ENCODE assay signal across 23 cellular contexts in genomic region chr2:95306306-95306895, GRCh38. TPM values are rescaled to one million over a fixed set of nuclear protein-coding genes. Genes with fewer than 3 reads are reported as not detected.
DNase-seq lines count a peak whose midpoint lies in the region; FAIRE-seq and TF ChIP-seq lines count a peak whose summit lies in the region.
"Had no signal": no experiment of that assay in that cellular context is flagged by ENCODE, and none has a peak within 500 bp of the region (broad histone marks: within the 10 kb centered on the region; RNA-seq: fewer than 3 reads in every experiment).

No MANE protein-coding gene starts in this region.

- H3K27ac ChIP-seq in kidney (ENCODE audit: low read depth in 2 of 2, low read length in 2 of 2), result peak overlapping the region; percentile 65 to 81
- H3K27ac ChIP-seq in thyroid gland, result peak overlapping the region; percentile 86 to 99 (median 94)
- H3K27ac ChIP-seq in esophagus squamous epithelium, result peak overlapping the region in 2 of 4 donors; percentile 50 to 66
- H3K27ac ChIP-seq: lower lobe of right lung had no signal

- FAIRE-seq in kidney (lab: Jason Lieb, UNC), result no peak
- FAIRE-seq: GM12878, H1 had no signal

- H3K4me3 ChIP-seq in kidney (ENCODE audit: low read length in 2 of 2), result no peak overlapping the region
- H3K4me3 ChIP-seq in thyroid gland (replicated peaks in 1 of 3), result no peak overlapping the region
- no peak overlapping the region for H3K4me3 ChIP-seq in esophagus squamous epithelium
- H3K4me3 ChIP-seq: GM12878, lower lobe of right lung, upper lobe of left lung had no signal

- DNase-seq in NCI-H2107 treated with DMSO at 0.1 percent for 48 hours (lab: John Stamatoyannopoulos, UW; ENCODE audit: unreplicated experiment), result peak; percentile 55
- DNase-seq in NCI-H2107 (lab: John Stamatoyannopoulos, UW), result no peak
- DNase-seq in NCI-H2196 (lab: John Stamatoyannopoulos, UW; ENCODE audit: unreplicated experiment), result peak; percentile 45
- no peak for DNase-seq in kidney
- DNase-seq in thyroid gland, result peak; percentile 66 to 78
- DNase-seq in RKO (ENCODE audit: low spot score), result no peak
- DNase-seq in activated gamma-delta T cell (lab: John Stamatoyannopoulos, UW), result no peak
- no peak for DNase-seq in esophagus squamous epithelium (lab: John Stamatoyannopoulos, UW)
- DNase-seq: activated B cell treated with CpG ODN at 0.5 μM for 24 hours; activated CD4-positive, alpha-beta T cell treated with anti-CD3 and anti-CD28 coated beads, Interleukin-2, amount 50 U/mL, for 4 hours; activated CD8-positive, alpha-beta memory T cell treated with anti-CD3 and anti-CD28 coated beads, Interleukin-2, amount 50 U/mL, for 4 hours; aorta; Caco-2; islet precursor cell; lower lobe of right lung; NCI-H446; SIG-M5; SW 1271; T1000 had no signal

- peak in 1 of 2 donors; percentile 16 for TF ChIP-seq POLR2A in thyroid gland (IDR thresholded peaks at IDR 0.05)
- no peak for TF ChIP-seq POLR2A in esophagus squamous epithelium (IDR thresholded peaks at IDR 0.05)

- H3K4me1 ChIP-seq in kidney (ENCODE audit: control insufficient read depth in 1 of 2, insufficient read depth in 1 of 2, low read depth in 1 of 2, low read length in 2 of 2) (peaks cover 13 to 36% of the 10 kb centered on the region in 2 donors), thyroid gland (peaks cover 60 to 94% of the 10 kb centered on the region in 2 donors), esophagus squamous epithelium (peaks cover 4 to 71% (median 23%) of the 10 kb centered on the region in 3 donors)
- H3K4me1 ChIP-seq: Caco-2 had no signal

- 58 to 59% methylated on average over 9 to 10 of the region's 10 CpGs for WGBS in thyroid gland, 2 donors
- WGBS in esophagus squamous epithelium, 2 donors, result 31 to 41% methylated on average over 2 to 7 of the region's 10 CpGs

- H3K27me3 ChIP-seq in thyroid gland, result no peaks in the 10 kb centered on the region
- H3K27me3 ChIP-seq in esophagus squamous epithelium, result peaks cover 0 to 49% (median 0%) of the 10 kb centered on the region in 4 donors
- H3K27me3 ChIP-seq: upper lobe of left lung had no signal

- H3K9ac ChIP-seq in kidney (ENCODE audit: low read length in 2 of 2), result no peak overlapping the region

- no peak for TF ChIP-seq CTCF in kidney (IDR thresholded peaks at IDR 0.05; ENCODE audit: borderline replicate concordance, extremely low read depth, insufficient read depth)
- TF ChIP-seq CTCF in thyroid gland (IDR thresholded peaks at IDR 0.05), result no peak
- no peak for TF ChIP-seq CTCF in esophagus squamous epithelium (IDR thresholded peaks at IDR 0.05)

- H3K36me3 ChIP-seq in kidney (ENCODE audit: control insufficient read depth in 1 of 2, insufficient read depth in 2 of 2, low read length in 2 of 2) (no peaks in the 10 kb centered on the region), thyroid gland (no peaks in the 10 kb centered on the region), esophagus squamous epithelium (no peaks in the 10 kb centered on the region)
- H3K36me3 ChIP-seq: lower lobe of right lung, upper lobe of left lung had no signal

- intact Hi-C loops in kidney (cut with DNase I) (no loop called here), thyroid gland (cut with DNase I) (no loop called here), esophagus squamous epithelium (cut with DNase I) (no loop called here)

- H3K9me3 ChIP-seq in kidney (ENCODE audit: control insufficient read depth in 1 of 2, low read length in 2 of 2), result no peaks in the 10 kb centered on the region
- H3K9me3 ChIP-seq in thyroid gland, result no peaks in the 10 kb centered on the region
- H3K9me3 ChIP-seq in esophagus squamous epithelium, result no peaks in the 10 kb centered on the region
- H3K9me3 ChIP-seq: Caco-2, lower lobe of right lung, upper lobe of left lung had no signal

RNA-seq across cellular contexts. Expression of gene KCNIP3, which starts 9.3 kb away (rescaled TPM):
- 27.6 TPM for total RNA-seq in kidney
- 14.8 TPM for polyA plus RNA-seq in kidney (ENCODE audit: insufficient read depth, low read depth, low replicate concordance)
- total RNA-seq in thyroid gland, result 10 to 100 TPM; 37.1 to 66.5 (median 51.1) TPM
- total RNA-seq in esophagus squamous epithelium, result 1 to 10 TPM in 3 of 4 donors, under 1 TPM in 1; 0.15 to 7.4 (median 2.3) TPM
- total RNA-seq: activated B cell treated with CpG ODN at 0.5 μM for 24 hours; activated naive CD4-positive, alpha-beta T cell treated with anti-CD3 and anti-CD28 coated beads, Interleukin-2, amount 50 U/mL, for 72 hours; Caco-2; GM12878 had no signal
- polyA plus RNA-seq: GM12878 had no signal

RNA-seq across cellular contexts. Expression of gene PROM2, which starts 32.2 kb away (rescaled TPM):
- 65.6 TPM for total RNA-seq in kidney
- polyA plus RNA-seq in kidney (ENCODE audit: insufficient read depth, low read depth, low replicate concordance), result 55.6 TPM
- total RNA-seq in thyroid gland, result 10 to 100 TPM; 16.7 to 24.3 (median 22.0) TPM
- total RNA-seq in esophagus squamous epithelium, result 100 to 1,000 TPM in 1 of 4 donors, 10 to 100 TPM in 3; 59.7 to 184 (median 83.5) TPM
- total RNA-seq: GM12878 had no signal

Comparison
In these comparisons a context has a peak if more than half of its experiments do, and no peak if none do; other contexts are left out.
1. DNase-seq: peak in NCI-H2107 treated with DMSO at 0.1 percent for 48 hours (single experiment), NCI-H2196 (single experiment) and thyroid gland (2 of 2); none in NCI-H2107 (single experiment), kidney (single experiment), RKO (single experiment), activated gamma-delta T cell (single experiment) and esophagus squamous epithelium (single experiment).